ENCODE assay signal across 1 cellular context in the genomic region with DNA sequence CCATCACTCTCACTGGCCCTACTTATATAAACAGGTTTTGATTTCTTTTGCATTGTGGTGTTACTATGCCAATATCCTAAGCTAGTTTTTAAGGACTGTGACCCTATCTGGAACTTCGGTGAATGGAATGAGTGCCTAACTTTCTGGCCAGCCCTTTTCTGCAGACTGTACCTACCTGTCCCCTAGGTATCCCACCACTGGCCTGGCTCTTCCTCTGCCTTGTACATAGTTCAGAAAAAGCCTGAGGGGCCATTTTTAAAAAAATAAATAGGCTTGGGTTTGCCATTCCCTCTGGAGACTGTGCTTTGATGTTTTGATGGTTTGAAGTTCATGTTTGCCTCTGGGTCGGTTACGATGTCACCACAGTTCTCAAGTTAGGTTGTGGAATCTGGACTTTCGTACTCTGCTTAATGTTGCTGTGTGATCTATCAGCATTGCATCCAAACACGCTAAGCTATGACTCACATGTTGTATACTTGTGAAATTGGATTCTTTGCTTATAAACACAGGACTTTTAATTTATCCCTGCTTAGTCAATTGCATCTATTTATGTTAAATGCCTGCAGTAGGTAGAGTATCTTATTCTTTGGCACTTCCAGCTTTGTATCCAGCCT.
A peak's percentile ranks its signal among the peaks of the same experiment; 100 is the strongest.
TF ChIP-seq lines count a peak whose summit lies in the region.

No MANE protein-coding gene starts in this region.

TF ChIP-seq in HepG2, 621 proteins besides CTCF, POLR2A, EP300 and RAD21 (continued from another document and continues in another):
- no peak for TF ChIP-seq CHCHD3 (CRISPR knock-in tag; IDR thresholded peaks at IDR 0.05)
- no peak; the same call in 1 of the 2 replicates for TF ChIP-seq ZNF335 (CRISPR knock-in tag; IDR thresholded peaks at IDR 0.05)
- TF ChIP-seq, protein P1, sequence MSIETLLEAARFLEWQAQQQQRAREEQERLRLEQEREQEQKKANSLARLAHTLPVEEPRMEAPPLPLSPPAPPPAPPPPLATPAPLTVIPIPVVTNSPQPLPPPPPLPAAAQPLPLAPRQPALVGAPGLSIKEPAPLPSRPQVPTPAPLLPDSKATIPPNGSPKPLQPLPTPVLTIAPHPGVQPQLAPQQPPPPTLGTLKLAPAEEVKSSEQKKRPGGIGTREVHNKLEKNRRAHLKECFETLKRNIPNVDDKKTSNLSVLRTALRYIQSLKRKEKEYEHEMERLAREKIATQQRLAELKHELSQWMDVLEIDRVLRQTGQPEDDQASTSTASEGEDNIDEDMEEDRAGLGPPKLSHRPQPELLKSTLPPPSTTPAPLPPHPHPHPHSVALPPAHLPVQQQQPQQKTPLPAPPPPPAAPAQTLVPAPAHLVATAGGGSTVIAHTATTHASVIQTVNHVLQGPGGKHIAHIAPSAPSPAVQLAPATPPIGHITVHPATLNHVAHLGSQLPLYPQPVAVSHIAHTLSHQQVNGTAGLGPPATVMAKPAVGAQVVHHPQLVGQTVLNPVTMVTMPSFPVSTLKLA (IDR thresholded peaks at IDR 0.05) = no peak
- TF ChIP-seq ZNF709 (CRISPR knock-in tag; IDR thresholded peaks at IDR 0.05) = 0 out of 2 replicates have a peak, but pooled peaks have one; percentile 26
- TF ChIP-seq, protein P2, sequence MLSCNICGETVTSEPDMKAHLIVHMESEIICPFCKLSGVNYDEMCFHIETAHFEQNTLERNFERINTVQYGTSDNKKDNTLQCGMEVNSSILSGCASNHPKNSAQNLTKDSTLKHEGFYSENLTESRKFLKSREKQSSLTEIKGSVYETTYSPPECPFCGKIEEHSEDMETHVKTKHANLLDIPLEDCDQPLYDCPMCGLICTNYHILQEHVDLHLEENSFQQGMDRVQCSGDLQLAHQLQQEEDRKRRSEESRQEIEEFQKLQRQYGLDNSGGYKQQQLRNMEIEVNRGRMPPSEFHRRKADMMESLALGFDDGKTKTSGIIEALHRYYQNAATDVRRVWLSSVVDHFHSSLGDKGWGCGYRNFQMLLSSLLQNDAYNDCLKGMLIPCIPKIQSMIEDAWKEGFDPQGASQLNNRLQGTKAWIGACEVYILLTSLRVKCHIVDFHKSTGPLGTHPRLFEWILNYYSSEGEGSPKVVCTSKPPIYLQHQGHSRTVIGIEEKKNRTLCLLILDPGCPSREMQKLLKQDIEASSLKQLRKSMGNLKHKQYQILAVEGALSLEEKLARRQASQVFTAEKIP (CRISPR knock-in tag; IDR thresholded peaks at IDR 0.05; ENCODE audit: borderline replicate concordance) = no peak
- peak; percentile 55; the same call in 1 of the 2 replicates for TF ChIP-seq TRIM24 (CRISPR knock-in tag; IDR thresholded peaks at IDR 0.05)
- TF ChIP-seq, protein P3, sequence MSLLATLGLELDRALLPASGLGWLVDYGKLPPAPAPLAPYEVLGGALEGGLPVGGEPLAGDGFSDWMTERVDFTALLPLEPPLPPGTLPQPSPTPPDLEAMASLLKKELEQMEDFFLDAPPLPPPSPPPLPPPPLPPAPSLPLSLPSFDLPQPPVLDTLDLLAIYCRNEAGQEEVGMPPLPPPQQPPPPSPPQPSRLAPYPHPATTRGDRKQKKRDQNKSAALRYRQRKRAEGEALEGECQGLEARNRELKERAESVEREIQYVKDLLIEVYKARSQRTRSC (CRISPR knock-in tag; IDR thresholded peaks at IDR 0.05; ENCODE audit: low read depth) = no peak
- no peak for TF ChIP-seq ZFP37 (CRISPR knock-in tag; IDR thresholded peaks at IDR 0.05; ENCODE audit: borderline replicate concordance)
- TF ChIP-seq POLR2AphosphoS2 (IDR thresholded peaks at IDR 0.05; ENCODE audit: low read depth, low read length) = no peak
- TF ChIP-seq NFIB (CRISPR knock-in tag; IDR thresholded peaks at IDR 0.05; ENCODE audit: borderline replicate concordance) = no peak
- TF ChIP-seq, protein P4, sequence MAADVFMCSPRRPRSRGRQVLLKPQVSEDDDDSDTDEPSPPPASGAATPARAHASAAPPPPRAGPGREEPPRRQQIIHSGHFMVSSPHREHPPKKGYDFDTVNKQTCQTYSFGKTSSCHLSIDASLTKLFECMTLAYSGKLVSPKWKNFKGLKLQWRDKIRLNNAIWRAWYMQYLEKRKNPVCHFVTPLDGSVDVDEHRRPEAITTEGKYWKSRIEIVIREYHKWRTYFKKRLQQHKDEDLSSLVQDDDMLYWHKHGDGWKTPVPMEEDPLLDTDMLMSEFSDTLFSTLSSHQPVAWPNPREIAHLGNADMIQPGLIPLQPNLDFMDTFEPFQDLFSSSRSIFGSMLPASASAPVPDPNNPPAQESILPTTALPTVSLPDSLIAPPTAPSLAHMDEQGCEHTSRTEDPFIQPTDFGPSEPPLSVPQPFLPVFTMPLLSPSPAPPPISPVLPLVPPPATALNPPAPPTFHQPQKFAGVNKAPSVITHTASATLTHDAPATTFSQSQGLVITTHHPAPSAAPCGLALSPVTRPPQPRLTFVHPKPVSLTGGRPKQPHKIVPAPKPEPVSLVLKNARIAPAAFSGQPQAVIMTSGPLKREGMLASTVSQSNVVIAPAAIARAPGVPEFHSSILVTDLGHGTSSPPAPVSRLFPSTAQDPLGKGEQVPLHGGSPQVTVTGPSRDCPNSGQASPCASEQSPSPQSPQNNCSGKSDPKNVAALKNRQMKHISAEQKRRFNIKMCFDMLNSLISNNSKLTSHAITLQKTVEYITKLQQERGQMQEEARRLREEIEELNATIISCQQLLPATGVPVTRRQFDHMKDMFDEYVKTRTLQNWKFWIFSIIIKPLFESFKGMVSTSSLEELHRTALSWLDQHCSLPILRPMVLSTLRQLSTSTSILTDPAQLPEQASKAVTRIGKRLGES (CRISPR knock-in tag; IDR thresholded peaks at IDR 0.05; ENCODE audit: borderline replicate concordance) = no peak
- TF ChIP-seq ZNF605 (CRISPR knock-in tag; IDR thresholded peaks at IDR 0.05) = no peak
- TF ChIP-seq SRSF9 (IDR thresholded peaks at IDR 0.05; ENCODE audit: borderline replicate concordance, insufficient read depth, low read depth, low read length, poor library complexity, severe bottlenecking) = no peak
- TF ChIP-seq ZNF501 (CRISPR knock-in tag; IDR thresholded peaks at IDR 0.05) = peak; percentile 30; the same call in 1 of the 2 replicates
- no peak for TF ChIP-seq ZNF180 (CRISPR knock-in tag; IDR thresholded peaks at IDR 0.05; ENCODE audit: borderline replicate concordance, low read depth)
- peak; percentile 90; the same call in 1 of the 2 replicates for TF ChIP-seq TARDBP (CRISPR knock-in tag; IDR thresholded peaks at IDR 0.05)
- 0 out of 2 replicates have a peak, but pooled peaks have one; percentile 12 for TF ChIP-seq ZNF616 (CRISPR knock-in tag; IDR thresholded peaks at IDR 0.05; ENCODE audit: low read depth)
- no peak for TF ChIP-seq ATAD3A (CRISPR knock-in tag; IDR thresholded peaks at IDR 0.05)
- TF ChIP-seq BORCS8-MEF2B (CRISPR knock-in tag; IDR thresholded peaks at IDR 0.05) = no peak
- peak; percentile 93 for TF ChIP-seq FOSL1 (CRISPR knock-in tag; IDR thresholded peaks at IDR 0.05; ENCODE audit: borderline replicate concordance)
- TF ChIP-seq RARG (CRISPR knock-in tag; IDR thresholded peaks at IDR 0.05; ENCODE audit: low read depth) = no peak
- peak; percentile 96 for TF ChIP-seq ZNF331 (CRISPR knock-in tag; IDR thresholded peaks at IDR 0.05)
- no peak; the same call in 1 of the 2 replicates for TF ChIP-seq GATA4 (IDR thresholded peaks at IDR 0.05; ENCODE audit: borderline replicate concordance, low read depth)
- no peak for TF ChIP-seq NFATC3 (CRISPR knock-in tag; IDR thresholded peaks at IDR 0.05)
- TF ChIP-seq, protein P5, sequence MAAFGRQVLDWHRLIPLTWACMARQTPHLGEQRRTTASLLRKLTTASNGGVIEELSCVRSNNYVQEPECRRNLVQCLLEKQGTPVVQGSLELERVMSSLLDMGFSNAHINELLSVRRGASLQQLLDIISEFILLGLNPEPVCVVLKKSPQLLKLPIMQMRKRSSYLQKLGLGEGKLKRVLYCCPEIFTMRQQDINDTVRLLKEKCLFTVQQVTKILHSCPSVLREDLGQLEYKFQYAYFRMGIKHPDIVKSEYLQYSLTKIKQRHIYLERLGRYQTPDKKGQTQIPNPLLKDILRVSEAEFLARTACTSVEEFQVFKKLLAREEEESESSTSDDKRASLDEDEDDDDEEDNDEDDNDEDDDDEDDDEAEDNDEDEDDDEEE (CRISPR knock-in tag; IDR thresholded peaks at IDR 0.05) = no peak
- TF ChIP-seq, protein P6, sequence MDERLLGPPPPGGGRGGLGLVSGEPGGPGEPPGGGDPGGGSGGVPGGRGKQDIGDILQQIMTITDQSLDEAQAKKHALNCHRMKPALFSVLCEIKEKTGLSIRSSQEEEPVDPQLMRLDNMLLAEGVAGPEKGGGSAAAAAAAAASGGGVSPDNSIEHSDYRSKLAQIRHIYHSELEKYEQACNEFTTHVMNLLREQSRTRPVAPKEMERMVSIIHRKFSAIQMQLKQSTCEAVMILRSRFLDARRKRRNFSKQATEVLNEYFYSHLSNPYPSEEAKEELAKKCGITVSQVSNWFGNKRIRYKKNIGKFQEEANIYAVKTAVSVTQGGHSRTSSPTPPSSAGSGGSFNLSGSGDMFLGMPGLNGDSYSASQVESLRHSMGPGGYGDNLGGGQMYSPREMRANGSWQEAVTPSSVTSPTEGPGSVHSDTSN (CRISPR knock-in tag; IDR thresholded peaks at IDR 0.05) = peak; percentile 53; the same call in 1 of the 2 replicates
- TF ChIP-seq, protein P7, sequence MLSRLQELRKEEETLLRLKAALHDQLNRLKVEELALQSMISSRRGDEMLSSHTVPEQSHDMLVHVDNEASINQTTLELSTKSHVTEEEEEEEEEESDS (CRISPR knock-in tag; IDR thresholded peaks at IDR 0.05; ENCODE audit: borderline replicate concordance) = no peak
- no peak for TF ChIP-seq PRPF4 (IDR thresholded peaks at IDR 0.05; ENCODE audit: low read depth, low read length, poor library complexity, severe bottlenecking)
- no peak for TF ChIP-seq ZNF20 (CRISPR knock-in tag; IDR thresholded peaks at IDR 0.05)
- TF ChIP-seq, protein P8, sequence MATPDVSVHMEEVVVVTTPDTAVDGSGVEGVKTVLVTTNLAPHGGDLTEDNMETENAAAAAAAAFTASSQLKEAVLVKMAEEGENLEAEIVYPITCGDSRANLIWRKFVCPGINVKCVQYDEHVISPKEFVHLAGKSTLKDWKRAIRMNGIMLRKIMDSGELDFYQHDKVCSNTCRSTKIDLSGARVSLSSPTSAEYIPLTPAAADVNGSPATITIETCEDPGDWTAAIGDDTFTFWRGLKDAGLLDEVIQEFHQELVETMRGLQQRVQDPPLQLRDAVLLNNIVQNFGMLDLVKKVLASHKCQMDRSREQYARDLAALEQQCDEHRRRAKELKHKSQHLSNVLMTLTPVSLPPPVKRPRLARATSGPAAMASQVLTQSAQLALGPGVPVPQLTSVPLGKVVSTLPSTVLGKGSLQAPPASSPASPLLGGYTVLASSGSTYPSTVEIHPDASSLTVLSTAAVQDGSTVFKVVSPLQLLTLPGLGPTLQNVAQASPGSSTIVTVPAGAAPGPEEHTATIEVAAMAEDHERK (CRISPR knock-in tag; IDR thresholded peaks at IDR 0.05; ENCODE audit: low read depth) = no peak
- TF ChIP-seq JUNB (CRISPR knock-in tag; IDR thresholded peaks at IDR 0.05; ENCODE audit: borderline replicate concordance) = peak; percentile 92
- no peak for TF ChIP-seq ZSCAN21 (CRISPR knock-in tag; IDR thresholded peaks at IDR 0.05; ENCODE audit: borderline replicate concordance)
- TF ChIP-seq, protein P9, sequence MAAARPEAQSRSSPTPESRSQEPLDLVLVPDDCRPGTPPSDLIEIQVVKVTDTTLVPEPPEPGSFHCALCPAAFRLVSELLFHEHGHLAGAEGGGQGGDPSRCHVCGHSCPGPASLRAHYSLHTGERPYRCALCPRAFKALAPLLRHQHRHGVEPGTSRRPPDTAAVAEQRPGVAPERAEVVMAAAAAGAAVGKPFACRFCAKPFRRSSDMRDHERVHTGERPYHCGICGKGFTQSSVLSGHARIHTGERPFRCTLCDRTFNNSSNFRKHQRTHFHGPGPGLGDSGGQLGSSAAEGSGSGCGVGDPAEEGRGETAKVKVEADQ (CRISPR knock-in tag; IDR thresholded peaks at IDR 0.05; ENCODE audit: borderline replicate concordance) = no peak
- peak; percentile 66; the same call in 1 of the 2 replicates for TF ChIP-seq MEIS2 (CRISPR knock-in tag; IDR thresholded peaks at IDR 0.05)
- TF ChIP-seq FOXA1 (IDR thresholded peaks at IDR 0.05) = 0 out of 2 replicates have a peak, but pooled peaks have one; percentile 28
- TF ChIP-seq FOXA1 (CRISPR knock-in tag; IDR thresholded peaks at IDR 0.05) = peak; percentile 90
- TF ChIP-seq, protein P10, sequence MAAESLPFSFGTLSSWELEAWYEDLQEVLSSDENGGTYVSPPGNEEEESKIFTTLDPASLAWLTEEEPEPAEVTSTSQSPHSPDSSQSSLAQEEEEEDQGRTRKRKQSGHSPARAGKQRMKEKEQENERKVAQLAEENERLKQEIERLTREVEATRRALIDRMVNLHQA (CRISPR knock-in tag; IDR thresholded peaks at IDR 0.05) = no peak
- TF ChIP-seq, protein P11, sequence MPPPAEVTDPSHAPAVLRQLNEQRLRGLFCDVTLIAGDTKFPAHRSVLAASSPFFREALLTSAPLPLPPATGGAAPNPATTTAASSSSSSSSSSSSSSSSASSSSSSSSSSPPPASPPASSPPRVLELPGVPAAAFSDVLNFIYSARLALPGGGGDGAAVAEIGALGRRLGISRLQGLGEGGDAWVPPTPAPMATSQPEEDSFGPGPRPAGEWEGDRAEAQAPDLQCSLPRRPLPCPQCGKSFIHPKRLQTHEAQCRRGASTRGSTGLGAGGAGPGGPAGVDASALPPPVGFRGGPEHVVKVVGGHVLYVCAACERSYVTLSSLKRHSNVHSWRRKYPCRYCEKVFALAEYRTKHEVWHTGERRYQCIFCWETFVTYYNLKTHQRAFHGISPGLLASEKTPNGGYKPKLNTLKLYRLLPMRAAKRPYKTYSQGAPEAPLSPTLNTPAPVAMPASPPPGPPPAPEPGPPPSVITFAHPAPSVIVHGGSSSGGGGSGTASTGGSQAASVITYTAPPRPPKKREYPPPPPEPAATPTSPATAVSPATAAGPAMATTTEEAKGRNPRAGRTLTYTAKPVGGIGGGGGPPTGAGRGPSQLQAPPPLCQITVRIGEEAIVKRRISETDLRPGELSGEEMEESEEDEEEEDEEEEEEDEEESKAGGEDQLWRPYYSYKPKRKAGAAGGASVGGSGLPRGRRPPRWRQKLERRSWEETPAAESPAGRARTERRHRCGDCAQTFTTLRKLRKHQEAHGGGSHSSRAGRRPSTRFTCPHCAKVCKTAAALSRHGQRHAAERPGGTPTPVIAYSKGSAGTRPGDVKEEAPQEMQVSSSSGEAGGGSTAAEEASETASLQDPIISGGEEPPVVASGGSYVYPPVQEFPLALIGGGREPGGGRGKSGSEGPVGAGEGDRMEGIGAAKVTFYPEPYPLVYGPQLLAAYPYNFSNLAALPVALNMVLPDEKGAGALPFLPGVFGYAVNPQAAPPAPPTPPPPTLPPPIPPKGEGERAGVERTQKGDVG (CRISPR knock-in tag; IDR thresholded peaks at IDR 0.05; ENCODE audit: borderline replicate concordance) = no peak
- peak; percentile 87 for TF ChIP-seq CEBPG (CRISPR knock-in tag; IDR thresholded peaks at IDR 0.05)
- peak; percentile 76; the same call in 1 of the 2 replicates for TF ChIP-seq MIER2 (CRISPR knock-in tag; IDR thresholded peaks at IDR 0.05)
- peak; percentile 75 for TF ChIP-seq SAP130 (CRISPR knock-in tag; IDR thresholded peaks at IDR 0.05; ENCODE audit: low read depth)
- TF ChIP-seq ZBTB20 (CRISPR knock-in tag; IDR thresholded peaks at IDR 0.05; ENCODE audit: borderline replicate concordance, low read depth) = peak; percentile 90; the same call in 1 of the 2 replicates
- peak; percentile 49; the same call in 1 of the 2 replicates for TF ChIP-seq ZBTB21 (CRISPR knock-in tag; IDR thresholded peaks at IDR 0.05)
